Comparison of ENCODE assay signal across 8 cellular contexts in the genomic region with DNA sequence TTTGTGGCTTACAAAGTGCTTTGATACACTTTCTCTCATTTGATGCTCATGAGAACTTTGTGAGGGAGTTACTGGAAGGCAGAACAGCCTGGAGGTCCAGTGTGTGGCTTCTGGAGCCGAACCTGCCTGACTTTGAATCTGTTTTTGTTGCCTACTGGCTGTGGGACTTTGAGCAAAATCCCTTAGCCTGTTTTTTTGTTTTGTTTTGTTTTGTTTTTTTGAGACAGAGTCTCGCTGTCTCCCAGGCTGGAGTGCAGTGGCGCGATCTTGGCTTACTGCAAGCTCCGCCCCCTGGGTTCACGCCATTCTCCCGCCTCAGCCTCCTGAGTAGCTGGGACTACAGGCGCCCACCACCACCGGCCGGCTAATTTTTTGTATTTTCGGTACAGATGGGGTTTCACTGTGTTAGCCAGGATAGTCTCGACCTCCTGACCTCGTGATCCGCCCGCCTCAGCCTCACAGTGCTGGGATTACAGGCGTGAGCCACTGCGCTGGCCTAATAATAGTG. TPM values are rescaled to one million over a fixed set of nuclear protein-coding genes. Genes with fewer than 3 reads are reported as not detected.
DNase-seq lines count a peak whose midpoint lies in the region; FAIRE-seq and TF ChIP-seq lines count a peak whose summit lies in the region.
"Not testable (repeated sequence)": the region's sequence is repeated elsewhere in the genome, so short reads cannot be mapped to it uniquely, and the experiment has no call there.

No MANE protein-coding gene starts in this region.

- not testable (repeated sequence) for H2BK5ac ChIP-seq in neuronal stem cell (ENCODE audit: low read length)

- H3K27ac Mint-ChIP-seq in astrocyte (ENCODE audit: unreplicated experiment) = peak overlapping the region; percentile 89

- peak overlapping the region; percentile 20; the same call in 1 of the 2 replicates for H3K4me3 ChIP-seq in AG04449 (ENCODE audit: low read depth, low read length)
- not testable (repeated sequence) for H3K4me3 ChIP-seq in NT2/D1 (ENCODE audit: insufficient read length, low read depth); neuronal stem cell (ENCODE audit: low read length in 2 of 2); smooth muscle cell
- H3K4me3 ChIP-seq in astrocyte (ENCODE audit: insufficient read depth, low read depth, low read length) = peak overlapping the region; percentile 43
- peak overlapping the region in 3 of 4 donors; percentile 1 to 47 (median 25) for H3K4me3 ChIP-seq in esophagus squamous epithelium
- peak overlapping the region; percentile 3 to 68 (median 58) for H3K4me3 ChIP-seq in keratinocyte (ENCODE audit: control insufficient read depth in 2 of 3, extremely low read depth in 1 of 3, insufficient read depth in 2 of 3, low read depth in 1 of 3, low read length in 3 of 3)

- not testable (repeated sequence) for H2BK15ac ChIP-seq in neuronal stem cell (ENCODE audit: low read length)

- not testable (repeated sequence) for H3K27me3 Mint-ChIP-seq in astrocyte (ENCODE audit: low read depth, unreplicated experiment)

- not testable (repeated sequence) for H3K18ac ChIP-seq in neuronal stem cell (ENCODE audit: low read length)

- H4K20me1 ChIP-seq in astrocyte (ENCODE audit: insufficient read depth, low read length); keratinocyte (ENCODE audit: control insufficient read depth, extremely low read depth, insufficient read depth, low read length); smooth muscle cell (ENCODE audit: low read depth): not testable (repeated sequence)

- H3K4me2 ChIP-seq in astrocyte (ENCODE audit: low read length) = peak overlapping the region; percentile 85
- peak overlapping the region; percentile 96 for H3K4me2 ChIP-seq in keratinocyte (ENCODE audit: control insufficient read depth, extremely low read depth, insufficient read depth, low read depth, low read length)
- not testable (repeated sequence) for H3K4me2 ChIP-seq in neuronal stem cell (ENCODE audit: insufficient read depth, low read length, poor library complexity, severe bottlenecking)
- peak overlapping the region; percentile 64 for H3K4me2 ChIP-seq in smooth muscle cell

- TF ChIP-seq CTCF in AG04449 (IDR thresholded peaks at IDR 0.05; ENCODE audit: insufficient read depth, low read length, missing control alignments); astrocyte (IDR thresholded peaks at IDR 0.05; ENCODE audit: insufficient read depth, low read depth, low read length); esophagus squamous epithelium (IDR thresholded peaks at IDR 0.05); keratinocyte (optimal IDR thresholded peaks at IDR 0.05 in 1 of 3, IDR thresholded peaks at IDR 0.05 in 1 of 3, conservative IDR thresholded peaks at IDR 0.05 in 1 of 3; ENCODE audit: extremely low read depth in 1 of 3, insufficient read depth in 2 of 3, low read length in 3 of 3); smooth muscle cell (IDR thresholded peaks at IDR 0.05; ENCODE audit: borderline replicate concordance, insufficient read depth, poor library complexity, severe bottlenecking): not testable (repeated sequence)

- intact Hi-C loops in esophagus squamous epithelium (cut with DNase I) = not testable (repeated sequence)

- not testable (repeated sequence) for H2BK120ac ChIP-seq in neuronal stem cell (ENCODE audit: low read depth, low read length)

- H2AFZ ChIP-seq in astrocyte (ENCODE audit: low read depth, low read length) = peak overlapping the region; percentile 69
- peak overlapping the region; percentile 75 for H2AFZ ChIP-seq in keratinocyte (ENCODE audit: control insufficient read depth, low read length)
- H2AFZ ChIP-seq in neuronal stem cell (ENCODE audit: low read length) = peak overlapping the region; percentile 84
- peak overlapping the region; percentile 6 for H2AFZ ChIP-seq in smooth muscle cell (ENCODE audit: low read depth)

- H3K4ac ChIP-seq in neuronal stem cell (ENCODE audit: low read length) = not testable (repeated sequence)

- H3K23ac ChIP-seq in neuronal stem cell (ENCODE audit: low read depth, low read length, poor library complexity) = not testable (repeated sequence)

- not testable (repeated sequence) for H3K27me3 ChIP-seq in NT2/D1 (ENCODE audit: insufficient read depth, insufficient read length); astrocyte (ENCODE audit: insufficient read depth, low read length); esophagus squamous epithelium; keratinocyte (ENCODE audit: control insufficient read depth, extremely low read depth, insufficient read depth, low read length); smooth muscle cell (ENCODE audit: low read depth)
- peaks cover 0 to 26% (median 0%) of the 10 kb centered on the region in 3 experiments for H3K27me3 ChIP-seq in neuronal stem cell (ENCODE audit: control insufficient read depth in 3 of 3, insufficient read depth in 3 of 3, low read depth in 1 of 3, low read length in 3 of 3)

- H3K14ac ChIP-seq in neuronal stem cell (ENCODE audit: low read length) = not testable (repeated sequence)

- dilution Hi-C loops in keratinocyte (cut with MboI; ENCODE audit: extremely low pct_ligation_motif_present, low sequenced_read_pairs) = not testable (repeated sequence)

- not testable (repeated sequence) for H3K36me3 Mint-ChIP-seq in astrocyte (ENCODE audit: low read depth, unreplicated experiment)

- H3K36me3 ChIP-seq in NT2/D1 (ENCODE audit: insufficient read depth, insufficient read length, low read length); astrocyte (ENCODE audit: insufficient read depth, low read length); esophagus squamous epithelium; keratinocyte (ENCODE audit: control insufficient read depth in 2 of 2, extremely low read depth in 1 of 2, insufficient read depth in 2 of 2, low read length in 2 of 2); neuronal stem cell (replicated peaks in 1 of 2; ENCODE audit: control insufficient read depth in 2 of 2, insufficient read depth in 2 of 2, low read length in 2 of 2); smooth muscle cell (ENCODE audit: low read depth): not testable (repeated sequence)

- H3F3A ChIP-seq in smooth muscle cell (ENCODE audit: low read depth) = peaks cover 19% of the 10 kb centered on the region

- POLR2A ChIA-PET in AG04449 (lab: Yijun Ruan, JAX) = interaction anchor here (0.8 to 3.6 kb wide), 6 partner anchors 13 to 64 kb away, joined by 3 to 33 read pairs (median 8); a partner anchor contains a TSS

- peaks cover 32% of the 10 kb centered on the region for H3K4me1 Mint-ChIP-seq in astrocyte (ENCODE audit: low read depth, unreplicated experiment)

- H4K91ac ChIP-seq in neuronal stem cell (ENCODE audit: low read depth, low read length, poor library complexity) = not testable (repeated sequence)

- TF ChIP-seq POLR2A in esophagus squamous epithelium (IDR thresholded peaks at IDR 0.05) = not testable (repeated sequence)

- H3K9ac ChIP-seq in NT2/D1 (ENCODE audit: insufficient read length, low read depth) (peak overlapping the region; percentile 12), astrocyte (ENCODE audit: low read length) (peak overlapping the region; percentile 64), keratinocyte (ENCODE audit: control insufficient read depth, extremely low read depth, insufficient read depth, low read length) (peak overlapping the region; percentile 82), smooth muscle cell (ENCODE audit: low read depth) (peak overlapping the region; percentile 46)
- not testable (repeated sequence) for H3K9ac ChIP-seq in neuronal stem cell (ENCODE audit: low read depth, low read length, poor library complexity)

- H2AK5ac ChIP-seq in neuronal stem cell (ENCODE audit: low read depth, low read length) = not testable (repeated sequence)

- not testable (repeated sequence) for H3K9me1 ChIP-seq in keratinocyte (ENCODE audit: control insufficient read depth, extremely low read depth, insufficient read depth, low read length)

- H2BK12ac ChIP-seq in neuronal stem cell (ENCODE audit: low read length) = not testable (repeated sequence)

- not testable (repeated sequence) for H3K9me3 ChIP-seq in NT2/D1 (ENCODE audit: insufficient read depth, low read length); astrocyte (ENCODE audit: insufficient read depth, low read depth, low read length); esophagus squamous epithelium; keratinocyte (ENCODE audit: control insufficient read depth, low read depth, low read length); neuronal stem cell (replicated peaks in 1 of 2; ENCODE audit: control insufficient read depth in 2 of 2, insufficient read depth in 1 of 2, low read depth in 1 of 2, low read length in 2 of 2); smooth muscle cell (replicated peaks; ENCODE audit: low read depth)

- H3K27ac ChIP-seq in astrocyte (ENCODE audit: low read depth, low read length) (peak overlapping the region; percentile 84), cingulate gyrus (ENCODE audit: low read depth, low read length) (peak overlapping the region; percentile 65), esophagus squamous epithelium (peak overlapping the region; percentile 79 to 94 (median 90)), keratinocyte (ENCODE audit: control insufficient read depth, insufficient read depth, low read length) (peak overlapping the region; percentile 94), smooth muscle cell (ENCODE audit: low read depth) (peak overlapping the region; percentile 83)
- H3K27ac ChIP-seq in neuronal stem cell (replicated peaks; ENCODE audit: low read length) = not testable (repeated sequence)

- H3K4me1 ChIP-seq in NT2/D1 (ENCODE audit: insufficient read depth, insufficient read length); neuronal stem cell (ENCODE audit: control insufficient read depth in 2 of 2, insufficient read depth in 1 of 2, low read depth in 1 of 2, low read length in 2 of 2): not testable (repeated sequence)
- peaks cover 27% of the 10 kb centered on the region for H3K4me1 ChIP-seq in astrocyte (ENCODE audit: insufficient read depth, low read length)
- peaks cover 31 to 56% (median 45%) of the 10 kb centered on the region in 3 donors for H3K4me1 ChIP-seq in esophagus squamous epithelium
- H3K4me1 ChIP-seq in keratinocyte (ENCODE audit: control insufficient read depth, extremely low read depth, insufficient read depth, low read length) = peaks cover 38% of the 10 kb centered on the region
- peaks cover 10% of the 10 kb centered on the region for H3K4me1 ChIP-seq in smooth muscle cell (ENCODE audit: low read depth)

- CTCF ChIA-PET in AG04449 (lab: Yijun Ruan, JAX) = interaction anchor here (0.8 to 1.7 kb wide), 7 partner anchors 9 to 101 kb away, joined by 3 to 10 read pairs (median 4); a partner anchor contains a TSS

- not testable (repeated sequence) for DNase-seq in AG04449 (ENCODE audit: low read depth, low spot score); NT2/D1 (ENCODE audit: low read depth, low spot score); astrocyte (ENCODE audit: low read depth); esophagus squamous epithelium (lab: John Stamatoyannopoulos, UW); keratinocyte (ENCODE audit: low read depth, low spot score); neuronal stem cell (ENCODE audit: low spot score); smooth muscle cell (lab: John Stamatoyannopoulos, UW; ENCODE audit: unreplicated experiment)

- not testable (repeated sequence) for FAIRE-seq in astrocyte (lab: Jason Lieb, UNC); keratinocyte (lab: Jason Lieb, UNC)

- H4K8ac ChIP-seq in neuronal stem cell (ENCODE audit: low read depth, low read length) = peak overlapping the region; percentile 70

- not testable (repeated sequence) for H3K4me3 Mint-ChIP-seq in astrocyte (ENCODE audit: unreplicated experiment)

- H3K9me3 Mint-ChIP-seq in astrocyte (ENCODE audit: unreplicated experiment) = not testable (repeated sequence)

- not testable (repeated sequence) for H3K79me1 ChIP-seq in neuronal stem cell (ENCODE audit: low read depth, low read length)

- H3K79me2 ChIP-seq in astrocyte (ENCODE audit: insufficient read depth, low read length); keratinocyte (ENCODE audit: control insufficient read depth, insufficient read depth, low read length); smooth muscle cell (ENCODE audit: low read depth): not testable (repeated sequence)

- WGBS in esophagus squamous epithelium, 2 donors = 60 to 68% methylated on average over 16 to 17 of the region's 17 CpGs
- no CpG with 5 or more reads among the region's 17 CpGs for WGBS in neuronal stem cell (ENCODE audit: extremely low coverage in 2 of 2, insufficient read length in 2 of 2, insufficient replicate concordance in 1 of 2), 2 donors
- 77% methylated on average over 17 of the region's 17 CpGs for WGBS in smooth muscle cell (ENCODE audit: low lambda C conversion rate)

RNA-seq across cellular contexts. Expression of a gene that starts 20.6 kb away (rescaled TPM):
- total RNA-seq in astrocyte = 19.7 and 26.3 TPM in 2 replicates
- 10 to 100 TPM; 54.2 to 94.1 (median 61.5) TPM for total RNA-seq in esophagus squamous epithelium
- polyA plus RNA-seq in keratinocyte = 36.5 to 49.1 TPM (median 43.1 TPM) in 3 replicates
- polyA plus RNA-seq in keratinocyte (2011; ENCODE audit: low read depth) = 9.5 TPM
- polyA plus RNA-seq in keratinocyte (2011; cell fraction: cytosol; rRNA removed) = 28.9 and 46.0 TPM in 2 replicates
- 61.6 and 68.3 TPM in 2 replicates for polyA plus RNA-seq in keratinocyte (2011; cell fraction: nucleus; rRNA removed)
- 40.7 and 45.9 TPM in 2 replicates for polyA plus RNA-seq in keratinocyte (2012; ENCODE audit: low replicate concordance)
- polyA minus RNA-seq in keratinocyte = 21.7 to 43.7 TPM (median 36.6 TPM) in 3 replicates
- polyA minus RNA-seq in keratinocyte (2011; cell fraction: cytosol; rRNA and poly(A)+ RNA removed) = 32.8 TPM
- polyA minus RNA-seq in keratinocyte (2011; cell fraction: nucleus; rRNA and poly(A)+ RNA removed) = 26.6 and 27.1 TPM in 2 replicates
- 14.3 TPM for polyA plus RNA-seq in neuronal stem cell (2013, experiment 1 of 2)
- polyA plus RNA-seq in neuronal stem cell (2013, experiment 2 of 2) = 14.0 TPM
- total RNA-seq in smooth muscle cell = 9.9 and 10.3 TPM in 2 replicates
- 25.9 and 27.6 TPM in 2 replicates for polyA plus RNA-seq in smooth muscle cell

Comparison
In these comparisons a context has a peak if more than half of its experiments do, and no peak if none do; other contexts are left out.
1. H2AFZ ChIP-seq: peak in every context shown above with its lines; median percentile 84 in neuronal stem cell; 75 in keratinocyte; 69 in astrocyte; 6 in smooth muscle cell.